26 cellular contexts compared by ENCODE assay signal in the genomic region with DNA sequence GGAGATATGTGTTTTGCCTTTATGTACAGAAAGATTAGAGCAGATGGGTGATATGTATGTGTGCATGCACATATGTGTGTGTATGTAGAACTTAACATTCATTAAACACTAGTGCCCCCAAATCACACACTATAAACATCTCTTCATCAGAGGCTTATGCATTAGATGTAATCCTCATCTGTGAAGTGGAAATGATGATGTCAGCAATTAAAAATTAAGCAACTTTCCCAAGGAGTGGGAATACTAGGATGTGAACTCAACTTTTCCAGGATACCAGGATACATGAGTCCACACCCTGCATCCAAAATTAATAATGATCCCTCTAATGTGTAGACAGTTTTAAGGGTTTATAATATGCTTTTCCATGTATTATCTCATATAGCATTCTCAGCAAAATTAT.
"Had no signal": no experiment of that assay in that cellular context is flagged by ENCODE, and none has a peak within 500 bp of the region (broad histone marks: within the 10 kb centered on the region; RNA-seq: fewer than 3 reads in every experiment).

No MANE protein-coding gene starts in this region.

- H3K9me3 ChIP-seq: colonic mucosa, esophagus squamous epithelium, gastrocnemius medialis, heart right ventricle, left lung, lower lobe of right lung, mucosa of descending colon had no signal

- H3K4me1 ChIP-seq: colonic mucosa, esophagus squamous epithelium, gastrocnemius medialis, left lung, lower lobe of right lung had no signal

- ATAC-seq: effector memory CD8-positive, alpha-beta T cell; esophagus mucosa; gastrocnemius medialis; heart right ventricle; left cardiac atrium; left lung; left ventricle myocardium superior; lower lobe of right lung; mucosa of descending colon had no signal

- FAIRE-seq: endometrium, islet of Langerhans, keratinocyte had no signal

- H3K27me3 ChIP-seq: colonic mucosa, esophagus squamous epithelium, gastrocnemius medialis, left lung had no signal

- H3K4me3 ChIP-seq: colonic mucosa, esophagus squamous epithelium, gastrocnemius medialis, heart right ventricle, left lung, lower lobe of right lung, mucosa of descending colon had no signal

- DNase-seq: colonic mucosa; cortex of kidney; effector CD8-positive, alpha-beta T cell; effector memory CD8-positive, alpha-beta T cell; endodermal cell; erythroblast; esophagus squamous epithelium; foreskin fibroblast; foreskin melanocyte; gastrocnemius medialis; glutamatergic neuron; head of caudate nucleus; heart right ventricle; hippocampal formation; left cardiac atrium; left lung; left ventricle myocardium superior; lower lobe of right lung; mesenchymal stem cell; mucosa of descending colon; naive B cell had no signal

- H3K27ac ChIP-seq: colonic mucosa, epithelial cell of prostate, esophagus squamous epithelium, gastrocnemius medialis, heart right ventricle, left lung, lower lobe of right lung had no signal

- H3K36me3 ChIP-seq: colonic mucosa, esophagus squamous epithelium, gastrocnemius medialis, heart right ventricle, left lung, lower lobe of right lung had no signal
